ENCODE assay signal across 8 cellular contexts in the genomic region with DNA sequence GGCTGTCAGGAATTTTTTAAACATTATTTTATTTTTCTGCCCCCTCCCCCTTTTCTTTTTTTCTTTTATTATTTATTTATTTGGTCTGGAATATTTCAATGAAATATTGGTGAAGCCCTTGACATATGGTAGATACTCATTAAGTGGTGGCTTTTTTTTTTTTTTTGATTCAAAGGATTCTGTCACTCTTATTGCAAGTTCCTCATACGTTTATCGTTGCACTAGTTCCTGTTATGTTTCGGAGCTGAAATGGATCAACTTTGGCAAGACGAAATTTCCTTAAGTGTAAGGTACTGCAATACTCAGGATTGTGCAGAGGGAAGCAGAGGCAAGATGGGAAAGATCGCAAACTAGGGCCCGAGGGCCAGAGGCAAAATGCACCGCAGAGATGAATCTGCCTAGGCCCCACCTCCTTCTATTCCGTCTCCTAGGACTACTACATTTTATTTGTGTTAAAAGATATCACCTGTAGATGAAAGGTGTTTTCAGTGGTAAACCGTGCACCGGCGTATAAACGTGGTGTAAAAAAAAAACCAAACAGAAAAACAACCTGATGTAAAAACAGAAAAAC. TPM values are rescaled to one million over a fixed set of nuclear protein-coding genes. Genes with fewer than 3 reads are reported as not detected.
DNase-seq lines count a peak whose midpoint lies in the region; ATAC-seq and TF ChIP-seq lines count a peak whose summit lies in the region.

No MANE protein-coding gene starts in this region.

- TF ChIP-seq CTCF in left ventricle myocardium inferior (IDR thresholded peaks at IDR 0.05; ENCODE audit: borderline replicate concordance) = no peak

- peaks cover 18% of the 10 kb centered on the region for H3K27me3 ChIP-seq in left ventricle myocardium inferior (ENCODE audit: low read depth)

- H3K36me3 Mint-ChIP-seq in activated naive CD4-positive, alpha-beta T cell treated with anti-CD3 and anti-CD28 coated beads, Interleukin-2, amount 50 U/mL, for 72 hours = peaks cover 0 to 13% of the 10 kb centered on the region in 2 donors

- H3K27ac Mint-ChIP-seq in activated naive CD4-positive, alpha-beta T cell treated with anti-CD3 and anti-CD28 coated beads, Interleukin-2, amount 50 U/mL, for 72 hours = peak overlapping the region; percentile 98

- no peaks in the 10 kb centered on the region for H3K9me3 ChIP-seq in left ventricle myocardium inferior (replicated peaks)

- intact Hi-C loops in left ventricle myocardium inferior (cut with micrococcal nuclease) = no loop called here

- H3K27ac ChIP-seq in left ventricle myocardium inferior (replicated peaks) = peak overlapping the region; percentile 98

- H3K4me3 ChIP-seq in left ventricle myocardium inferior = peak overlapping the region; percentile 89

- H3K9me3 Mint-ChIP-seq in activated naive CD4-positive, alpha-beta T cell treated with anti-CD3 and anti-CD28 coated beads, Interleukin-2, amount 50 U/mL, for 72 hours = no peaks in the 10 kb centered on the region

- peaks cover 48% of the 10 kb centered on the region for H3K4me1 ChIP-seq in left ventricle myocardium inferior

- ATAC-seq in HG02678 (IDR thresholded peaks at IDR 0.05; ENCODE audit: unreplicated experiment) (peak; percentile 11), HG03025 (IDR thresholded peaks at IDR 0.05; ENCODE audit: low FRiP score, unreplicated experiment) (no peak)
- peak; percentile 23 to 48 for ATAC-seq in activated naive CD4-positive, alpha-beta T cell treated with anti-CD3 and anti-CD28 coated beads, Interleukin-2, amount 50 U/mL, for 72 hours

- H3K36me3 ChIP-seq in left ventricle myocardium inferior = no peaks in the 10 kb centered on the region

- peak; percentile 74 for DNase-seq in NCI-H1092 treated with DMSO at 0.1 percent for 48 hours (lab: John Stamatoyannopoulos, UW)
- no peak for DNase-seq in NCI-H1092 (lab: John Stamatoyannopoulos, UW)
- DNase-seq in NCI-H526 treated with DMSO at 0.1 percent for 48 hours (lab: John Stamatoyannopoulos, UW) = peak; percentile 93
- DNase-seq in activated naive CD4-positive, alpha-beta T cell treated with anti-CD3 and anti-CD28 coated beads, Interleukin-2, amount 50 U/mL, for 72 hours (ENCODE audit: low spot score in 2 of 2) = peak in 1 of 2 donors; percentile 22
- DNase-seq in left ventricle myocardium inferior = no peak
- peak; percentile 71 for DNase-seq in putamen (ENCODE audit: low spot score)

RNA-seq across cellular contexts. Expression of a gene that starts 0.4 kb away (rescaled TPM):
- total RNA-seq in activated naive CD4-positive, alpha-beta T cell treated with anti-CD3 and anti-CD28 coated beads, Interleukin-2, amount 50 U/mL, for 72 hours = not detected
- total RNA-seq in left ventricle myocardium inferior = not detected

RNA-seq across cellular contexts. Expression of a gene that starts 14.1 kb away (rescaled TPM):
- total RNA-seq in activated naive CD4-positive, alpha-beta T cell treated with anti-CD3 and anti-CD28 coated beads, Interleukin-2, amount 50 U/mL, for 72 hours = under 1 TPM in 1 of 2 donors, not detected in 1; 0.16 TPM
- total RNA-seq in left ventricle myocardium inferior = 0.22 TPM

Comparison
In these comparisons a context has a peak if more than half of its experiments do, and no peak if none do; other contexts are left out.
1. DNase-seq: peak in NCI-H1092 treated with DMSO at 0.1 percent for 48 hours (single experiment), NCI-H526 treated with DMSO at 0.1 percent for 48 hours (single experiment) and putamen (single experiment); none in NCI-H1092 (single experiment) and left ventricle myocardium inferior (single experiment).